In genomic region chr4:73308286-73308685, GRCh38 we compare ENCODE assay signal across 8 cellular contexts. TPM values are rescaled to one million over a fixed set of nuclear protein-coding genes. Genes with fewer than 3 reads are reported as not detected.
DNase-seq lines count a peak whose midpoint lies in the region; ATAC-seq, FAIRE-seq and TF ChIP-seq lines count a peak whose summit lies in the region.
"Had no signal": no experiment of that assay in that cellular context is flagged by ENCODE, and none has a peak within 500 bp of the region (broad histone marks: within the 10 kb centered on the region; RNA-seq: fewer than 3 reads in every experiment).

No MANE protein-coding gene starts in this region.

- H3K79me2 ChIP-seq in K562 (ENCODE audit: control insufficient read depth, insufficient read depth, low read length), result no peaks in the 10 kb centered on the region

- H3K9me1 ChIP-seq in K562 (ENCODE audit: control insufficient read depth, insufficient read depth, low read length), result no peaks in the 10 kb centered on the region

- in situ Hi-C loops in K562 (cut with MboI), result loop anchor here (25.0 kb wide), 1 partner anchor 829 kb away; no protein-coding TSS in a partner anchor

- WGBS in K562 (ENCODE audit: insufficient coverage, low coverage, missing lambda C conversion rate), result 0% methylated on average over 3 of the region's 3 CpGs

- no peak overlapping the region for H3K27ac Mint-ChIP-seq in activated T-cell treated with anti-CD3 and anti-CD28 coated beads, Interleukin-2, amount 50 U/mL, for 24 hours

- TF ChIP-seq EP300 in K562 (IDR thresholded peaks at IDR 0.05; ENCODE audit: low read length), result no peak

- POLR2A ChIA-PET in K562 (lab: Yijun Ruan, JAX), result no interaction called here

- H3K36me3 ChIP-seq in K562 (ENCODE audit: control insufficient read depth, insufficient read depth, low read length), result no peaks in the 10 kb centered on the region
- no peaks in the 10 kb centered on the region for H3K36me3 ChIP-seq in skeletal muscle satellite cell (ENCODE audit: insufficient read depth, low read length)

- H3K4me1 Mint-ChIP-seq in activated T-cell treated with anti-CD3 and anti-CD28 coated beads, Interleukin-2, amount 50 U/mL, for 24 hours (ENCODE audit: low read depth), result no peaks in the 10 kb centered on the region

- FAIRE-seq in K562 (lab: Jason Lieb, UNC), result peak; percentile 75

- intact Hi-C loops in K562 (cut with micrococcal nuclease), result loop anchor here (5.0 kb wide), 2 partner anchors 51 to 271 kb away; partner anchors contain the start of gene ANKRD17

- no peaks in the 10 kb centered on the region for H3K36me3 Mint-ChIP-seq in activated T-cell treated with anti-CD3 and anti-CD28 coated beads, Interleukin-2, amount 50 U/mL, for 24 hours (ENCODE audit: low read depth)

- CTCF ChIA-PET in K562 (lab: Yijun Ruan, JAX; ENCODE audit: low intra/inter-chr PET ratio), result interaction anchor here (0.8 kb wide), 1 partner anchor 33 kb away, joined by 4 read pairs; no protein-coding TSS in a partner anchor

- no peak overlapping the region for H3K9ac ChIP-seq in K562 (ENCODE audit: insufficient read depth in 1 of 2, low read depth in 2 of 2, low read length in 2 of 2)
- H3K9ac ChIP-seq in skeletal muscle satellite cell (ENCODE audit: low read depth, low read length), result peak overlapping the region; percentile 54

- H3K4me1 ChIP-seq in K562 (replicated peaks in 1 of 2; ENCODE audit: control insufficient read depth in 2 of 2, insufficient read depth in 2 of 2, low read length in 2 of 2) (no peaks in the 10 kb centered on the region), skeletal muscle satellite cell (ENCODE audit: control insufficient read depth, insufficient read depth, low read length) (peaks cover 23% of the 10 kb centered on the region)

- H3K9me3 ChIP-seq in K562 (replicated peaks; ENCODE audit: control insufficient read depth, insufficient read depth, low read depth, low read length) (no peaks in the 10 kb centered on the region), skeletal muscle satellite cell (replicated peaks; ENCODE audit: low read length) (peaks cover 4% of the 10 kb centered on the region)

- H2AFZ ChIP-seq in K562 (ENCODE audit: low read depth, low read length), result no peak overlapping the region

- no peaks in the 10 kb centered on the region for H3K27me3 Mint-ChIP-seq in activated T-cell treated with anti-CD3 and anti-CD28 coated beads, Interleukin-2, amount 50 U/mL, for 24 hours

- no peaks in the 10 kb centered on the region for H4K20me1 ChIP-seq in K562 (replicated peaks; ENCODE audit: control insufficient read depth, insufficient read depth, low read length)

- no TSS peak for BruUV-seq in K562 (replicated peaks; lab: Mats Ljungman, UMichigan)

- no peaks in the 10 kb centered on the region for H3K9me3 Mint-ChIP-seq in activated T-cell treated with anti-CD3 and anti-CD28 coated beads, Interleukin-2, amount 50 U/mL, for 24 hours

- peak; percentile 44 to 56 (median 49); a peak in 5 of 6 replicates for TF ChIP-seq CTCF in K562 (IDR thresholded peaks at IDR 0.05 in 2 of 3, conservative IDR thresholded peaks at IDR 0.05 in 1 of 3; ENCODE audit: insufficient read depth in 2 of 3, low read depth in 1 of 3, low read length in 3 of 3)

- peak; percentile 31 to 63; a peak in 3 of 4 replicates for TF ChIP-seq RAD21 in K562 (CRISPR knock-in tag; conservative IDR thresholded peaks at IDR 0.05 in 1 of 2, IDR thresholded peaks at IDR 0.05 in 1 of 2)

- no peak overlapping the region for H3K27ac ChIP-seq in K562 (ENCODE audit: extremely low read depth, low read depth, low read length)
- H3K27ac ChIP-seq: SK-N-MC had no signal

- peak; percentile 4 for DNase-seq in NCI-H1105 (lab: John Stamatoyannopoulos, UW)
- peak in 1 of 4 experiments; percentile 35 for DNase-seq in K562 (ENCODE audit: extremely low read depth in 1 of 4, low spot score in 3 of 4)
- DNase-seq in activated T-cell treated with anti-CD3 and anti-CD28 coated beads, Interleukin-2, amount 50 U/mL, for 24 hours, result no peak
- DNase-seq in NCI-H2081 treated with DMSO at 0.1 percent for 48 hours (lab: John Stamatoyannopoulos, UW), result no peak

- H3K27me3 ChIP-seq in K562 (ENCODE audit: control insufficient read depth in 2 of 2, insufficient read depth in 2 of 2, low read length in 2 of 2) (no peaks in the 10 kb centered on the region), skeletal muscle satellite cell (ENCODE audit: control insufficient read depth, insufficient read depth, low read length) (no peaks in the 10 kb centered on the region)

- no peak for TF ChIP-seq POLR2A in K562 (conservative IDR thresholded peaks at IDR 0.05)

- H3K4me2 ChIP-seq in K562 (ENCODE audit: insufficient read depth, low read length), result no peak overlapping the region
- no peak overlapping the region for H3K4me2 ChIP-seq in skeletal muscle satellite cell (ENCODE audit: low read length)

- ATAC-seq in GM18868 (IDR thresholded peaks at IDR 0.05; ENCODE audit: unreplicated experiment) (peak; percentile 84), K562 (peak; percentile 78), GM21390 (IDR thresholded peaks at IDR 0.05; ENCODE audit: unreplicated experiment) (no peak)

- H3K4me3 ChIP-seq in K562, result no peak overlapping the region
- H3K4me3 ChIP-seq in skeletal muscle satellite cell (ENCODE audit: low read length), result no peak overlapping the region
- H3K4me3 ChIP-seq: SK-N-MC had no signal

- H3K4me3 Mint-ChIP-seq in activated T-cell treated with anti-CD3 and anti-CD28 coated beads, Interleukin-2, amount 50 U/mL, for 24 hours, result no peak overlapping the region

TF ChIP-seq in K562, 482 proteins besides CTCF, POLR2A, EP300 and RAD21:
- TF ChIP-seq SPI1 (IDR thresholded peaks at IDR 0.05; ENCODE audit: borderline replicate concordance, low read depth, low read length), result peak; percentile 50; the same call in 1 of the 2 replicates
- no peak for TF ChIP-seq CTCFL (IDR thresholded peaks at IDR 0.05; ENCODE audit: borderline replicate concordance, insufficient read depth, low read depth, low read length, poor library complexity, severe bottlenecking)
TF ChIP-seq in K562: peak in this region for 1.

RNA-seq across cellular contexts. Expression of gene ANKRD17, which starts 49.7 kb away (rescaled TPM):
- total RNA-seq in K562 (2011; cell fraction: chromatin; rRNA removed; ENCODE audit: low replicate concordance), result 75.2 and 214 TPM in 2 replicates
- total RNA-seq in K562 (2011; cell fraction: nucleolus; rRNA removed), result 40.7 and 57.2 TPM in 2 replicates
- 73.1 and 77.5 TPM in 2 replicates for total RNA-seq in K562 (2011; cell fraction: nucleoplasm; rRNA removed)
- total RNA-seq in K562 (2014; rRNA removed) (40.0 and 42.2 TPM in 2 replicates), K562 (2014; rRNA removed; fragmentation: Illumina TruSeq; extraction: Trizol) (52.2 and 59.0 TPM in 2 replicates), K562 (2015; rRNA removed; fragmentation: Illumina TruSeq; extraction: Trizol) (53.8 and 55.5 TPM in 2 replicates), K562 (2021) (67.4 and 73.2 TPM in 2 replicates)
- polyA plus RNA-seq in K562 (2011; rRNA removed) (86.9 and 89.3 TPM in 2 replicates), K562 (2014; fragmentation: Illumina TruSeq; extraction: Trizol) (55.0 and 58.9 TPM in 2 replicates), K562 (2014; fragmentation: Nextera tagmentation; extraction: Ambion mirVana) (10 to 100 TPM; 25.5 to 26.9 TPM), K562 (2014; rRNA removed) (34.4 and 37.8 TPM in 2 replicates)
- polyA plus RNA-seq in K562 (2011; cell fraction: cytosol; rRNA removed), result 46.3 and 63.7 TPM in 2 replicates
- polyA plus RNA-seq in K562 (2011; cell fraction: nucleus; rRNA removed), result 73.9 and 82.8 TPM in 2 replicates
- 26.2 and 39.0 TPM in 2 replicates for polyA plus RNA-seq in K562 (2012)
- 220 and 227 TPM in 2 replicates for polyA minus RNA-seq in K562 (2011; rRNA and poly(A)+ RNA removed)
- polyA minus RNA-seq in K562 (2011; cell fraction: cytosol; rRNA and poly(A)+ RNA removed), result 81.2 and 104 TPM in 2 replicates
- 58.8 and 101 TPM in 2 replicates for polyA minus RNA-seq in K562 (2011; cell fraction: nucleus; rRNA and poly(A)+ RNA removed)
- 51.5 and 55.3 TPM in 2 replicates for total RNA-seq in skeletal muscle satellite cell (2012; rRNA removed)
